ENCODE assay signal across 24 cellular contexts in the genomic region with DNA sequence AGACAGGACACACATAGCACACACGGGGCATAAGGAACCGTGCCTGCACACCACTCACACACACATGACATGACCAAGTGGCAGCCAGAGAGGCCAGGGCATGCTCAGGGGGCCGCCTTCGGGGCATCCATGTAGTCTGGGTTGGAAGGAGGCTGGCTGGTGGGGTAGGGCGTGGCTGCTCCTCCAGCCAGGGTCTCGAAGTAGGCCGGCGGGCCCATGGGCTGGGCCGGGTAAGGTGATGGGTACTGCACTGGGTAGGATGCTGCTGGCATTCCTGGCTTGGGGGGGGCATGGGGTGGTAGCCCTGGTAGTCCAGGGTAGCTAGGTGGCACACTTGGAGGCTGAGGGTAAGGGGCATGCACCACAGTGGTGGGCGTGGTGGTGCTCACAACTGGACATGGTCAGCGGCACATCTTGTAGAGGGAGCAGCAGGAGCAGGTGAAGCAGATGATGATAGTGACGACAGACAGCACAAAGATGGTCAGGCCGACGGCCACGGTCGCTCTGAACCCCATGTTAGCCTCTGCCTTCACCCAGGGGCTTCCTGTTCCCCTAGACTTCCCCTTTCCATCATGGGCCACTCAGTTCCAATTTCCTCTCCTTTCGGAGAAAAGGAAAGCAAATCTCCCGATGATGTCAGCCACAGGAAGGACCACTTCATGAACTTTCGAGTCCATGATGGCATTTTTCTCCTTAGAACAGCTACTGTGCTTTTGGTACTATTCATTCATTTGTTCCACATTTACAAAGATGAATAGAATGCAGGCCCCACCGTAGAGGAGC.
"Had no signal": no experiment of that assay in that cellular context is flagged by ENCODE, and none has a peak within 500 bp of the region (broad histone marks: within the 10 kb centered on the region; RNA-seq: fewer than 3 reads in every experiment).

No MANE protein-coding gene starts in this region.

- ATAC-seq: activated CD8-positive, alpha-beta T cell treated with anti-CD3 and anti-CD28 coated beads for 36 hours; activated T-cell treated with anti-CD3 and anti-CD28 coated beads, Interleukin-2, amount 50 U/mL, for 4 hours; activated T-helper 17 cell treated with anti-CD3 and anti-CD28 coated beads, Interleukin-2, amount 50 U/mL, for 72 hours; foreskin keratinocyte; left lobe of liver; lower lobe of right lung; natural killer cell; stimulated activated effector memory CD8-positive, alpha-beta T cell treated with anti-CD3 and anti-CD28 coated beads, Interleukin-12 subunit alpha, Interleukin-12 subunit beta, amount 100 ng/mL, for 72 hours had no signal

- H3K4me3 Mint-ChIP-seq: activated B cell treated with CpG ODN at 0.5 μM for 24 hours; activated CD8-positive, alpha-beta T cell treated with anti-CD3 and anti-CD28 coated beads for 36 hours; activated T-cell treated with anti-CD3 and anti-CD28 coated beads, Interleukin-2, amount 50 U/mL, for 4 hours; activated T-helper 17 cell treated with anti-CD3 and anti-CD28 coated beads, Interleukin-2, amount 50 U/mL, for 72 hours; natural killer cell; neural progenitor cell; stimulated activated effector memory CD8-positive, alpha-beta T cell treated with anti-CD3 and anti-CD28 coated beads, Interleukin-12 subunit alpha, Interleukin-12 subunit beta, amount 100 ng/mL, for 72 hours; stimulated activated naive CD8-positive, alpha-beta T cell treated with anti-CD3 and anti-CD28 coated beads, Interleukin-15, Interleukin-2, amounts not matched to agents 100 ng/mL and 50 ng/mL, for 24 hours had no signal

- H3K36me3 Mint-ChIP-seq: natural killer cell; neural progenitor cell; stimulated activated effector memory CD8-positive, alpha-beta T cell treated with anti-CD3 and anti-CD28 coated beads, Interleukin-12 subunit alpha, Interleukin-12 subunit beta, amount 100 ng/mL, for 72 hours had no signal

- H3K4me1 Mint-ChIP-seq: activated B cell treated with CpG ODN at 0.5 μM for 24 hours; activated T-helper 17 cell treated with anti-CD3 and anti-CD28 coated beads, Interleukin-2, amount 50 U/mL, for 72 hours; natural killer cell; neural progenitor cell; stimulated activated effector memory CD8-positive, alpha-beta T cell treated with anti-CD3 and anti-CD28 coated beads, Interleukin-12 subunit alpha, Interleukin-12 subunit beta, amount 100 ng/mL, for 72 hours had no signal

- H3K27me3 Mint-ChIP-seq: activated B cell treated with CpG ODN at 0.5 μM for 24 hours; activated CD8-positive, alpha-beta T cell treated with anti-CD3 and anti-CD28 coated beads for 36 hours; activated T-helper 17 cell treated with anti-CD3 and anti-CD28 coated beads, Interleukin-2, amount 50 U/mL, for 72 hours; stimulated activated naive CD8-positive, alpha-beta T cell treated with anti-CD3 and anti-CD28 coated beads, Interleukin-15, Interleukin-2, amounts not matched to agents 100 ng/mL and 50 ng/mL, for 24 hours had no signal

- DNase-seq: activated B cell treated with CpG ODN at 0.5 μM for 24 hours; activated CD4-positive, alpha-beta T cell treated with anti-CD3 and anti-CD28 coated beads, Interleukin-2, amount 50 U/mL, for 1 hour; activated CD8-positive, alpha-beta T cell treated with anti-CD3 and anti-CD28 coated beads for 36 hours; activated gamma-delta T cell treated with Interleukin-2 at 50 U/mL for 16 hours; activated naive CD4-positive, alpha-beta T cell treated with anti-CD3 and anti-CD28 coated beads, Interleukin-2, amount 50 U/mL, for 16 hours; activated T-cell treated with anti-CD3 and anti-CD28 coated beads, Interleukin-2, amount 50 U/mL, for 4 hours; amniotic stem cell; caudate nucleus; cortex of kidney; foreskin keratinocyte; heart right ventricle; lower lobe of right lung; mesenchymal stem cell; natural killer cell; retina; sigmoid colon; small intestine; stimulated activated CD4-positive, alpha-beta T cell treated with anti-CD3 and anti-CD28 coated beads, Interleukin-4, amount 100 ng/mL, for 24 hours; trophoblast cell had no signal

- H3K27ac Mint-ChIP-seq: activated B cell treated with CpG ODN at 0.5 μM for 24 hours; activated CD8-positive, alpha-beta T cell treated with anti-CD3 and anti-CD28 coated beads for 36 hours; activated T-helper 17 cell treated with anti-CD3 and anti-CD28 coated beads, Interleukin-2, amount 50 U/mL, for 72 hours; natural killer cell; neural progenitor cell; stimulated activated effector memory CD8-positive, alpha-beta T cell treated with anti-CD3 and anti-CD28 coated beads, Interleukin-12 subunit alpha, Interleukin-12 subunit beta, amount 100 ng/mL, for 72 hours; stimulated activated naive CD8-positive, alpha-beta T cell treated with anti-CD3 and anti-CD28 coated beads, Interleukin-15, Interleukin-2, amounts not matched to agents 100 ng/mL and 50 ng/mL, for 24 hours had no signal

- H3K9me3 Mint-ChIP-seq: activated B cell treated with CpG ODN at 0.5 μM for 24 hours; activated CD8-positive, alpha-beta T cell treated with anti-CD3 and anti-CD28 coated beads for 36 hours; activated T-cell treated with anti-CD3 and anti-CD28 coated beads, Interleukin-2, amount 50 U/mL, for 4 hours; activated T-helper 17 cell treated with anti-CD3 and anti-CD28 coated beads, Interleukin-2, amount 50 U/mL, for 72 hours; natural killer cell; stimulated activated effector memory CD8-positive, alpha-beta T cell treated with anti-CD3 and anti-CD28 coated beads, Interleukin-12 subunit alpha, Interleukin-12 subunit beta, amount 100 ng/mL, for 72 hours; stimulated activated naive CD8-positive, alpha-beta T cell treated with anti-CD3 and anti-CD28 coated beads, Interleukin-15, Interleukin-2, amounts not matched to agents 100 ng/mL and 50 ng/mL, for 24 hours had no signal
